Comparison of ENCODE assay signal across 2 cellular contexts in the genomic region with DNA sequence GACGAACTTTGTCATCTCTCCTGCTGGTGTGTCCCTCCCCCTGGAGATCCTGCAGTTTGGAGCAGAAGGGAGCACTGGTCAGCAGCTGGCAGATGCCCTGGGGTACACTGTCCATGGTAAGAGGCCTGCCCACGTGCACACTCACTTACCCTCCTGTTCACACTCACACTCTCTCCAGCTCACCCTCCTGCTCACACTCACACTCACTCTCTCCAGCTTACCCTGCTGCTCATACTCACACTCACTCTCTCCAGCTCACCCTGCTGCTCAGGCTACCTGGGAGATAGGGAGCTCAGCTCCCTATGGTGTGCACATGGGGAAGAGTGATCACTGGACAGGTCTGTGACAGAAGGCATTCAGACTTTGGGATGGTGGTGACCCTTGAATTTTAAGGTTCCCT.
TF ChIP-seq lines count a peak whose summit lies in the region.

No MANE protein-coding gene starts in this region.

TF ChIP-seq in HEK293, 187 proteins besides CTCF, POLR2A, EP300 and RAD21:
- TF ChIP-seq ZBTB7A (tag by site-specific recombination; IDR thresholded peaks at IDR 0.05; ENCODE audit: low read depth) (no peak), ZNF202 (tag by site-specific recombination; IDR thresholded peaks at IDR 0.05; ENCODE audit: borderline replicate concordance) (no peak), ZSCAN4 (tag by site-specific recombination; IDR thresholded peaks at IDR 0.05) (no peak), OSR2 (tag by site-specific recombination; IDR thresholded peaks at IDR 0.05) (no peak), PRDM1 (tag by site-specific recombination; IDR thresholded peaks at IDR 0.05) (0 out of 2 replicates have a peak, but pooled peaks have one; percentile 51), ZNF433 (tag by site-specific recombination; IDR thresholded peaks at IDR 0.05; ENCODE audit: low read depth) (no peak), REST (tag by site-specific recombination; IDR thresholded peaks at IDR 0.05) (peak; percentile 40), SCRT1 (tag by site-specific recombination; IDR thresholded peaks at IDR 0.05; ENCODE audit: borderline replicate concordance) (no peak), ZFHX2 (tag by site-specific recombination; conservative IDR thresholded peaks at IDR 0.05) (no peak), ZNF830 (tag by site-specific recombination; IDR thresholded peaks at IDR 0.05; ENCODE audit: low read depth) (no peak), ELK4 (IDR thresholded peaks at IDR 0.05; ENCODE audit: borderline replicate concordance, low read depth, low read length) (no peak)
- TF ChIP-seq, protein P1, sequence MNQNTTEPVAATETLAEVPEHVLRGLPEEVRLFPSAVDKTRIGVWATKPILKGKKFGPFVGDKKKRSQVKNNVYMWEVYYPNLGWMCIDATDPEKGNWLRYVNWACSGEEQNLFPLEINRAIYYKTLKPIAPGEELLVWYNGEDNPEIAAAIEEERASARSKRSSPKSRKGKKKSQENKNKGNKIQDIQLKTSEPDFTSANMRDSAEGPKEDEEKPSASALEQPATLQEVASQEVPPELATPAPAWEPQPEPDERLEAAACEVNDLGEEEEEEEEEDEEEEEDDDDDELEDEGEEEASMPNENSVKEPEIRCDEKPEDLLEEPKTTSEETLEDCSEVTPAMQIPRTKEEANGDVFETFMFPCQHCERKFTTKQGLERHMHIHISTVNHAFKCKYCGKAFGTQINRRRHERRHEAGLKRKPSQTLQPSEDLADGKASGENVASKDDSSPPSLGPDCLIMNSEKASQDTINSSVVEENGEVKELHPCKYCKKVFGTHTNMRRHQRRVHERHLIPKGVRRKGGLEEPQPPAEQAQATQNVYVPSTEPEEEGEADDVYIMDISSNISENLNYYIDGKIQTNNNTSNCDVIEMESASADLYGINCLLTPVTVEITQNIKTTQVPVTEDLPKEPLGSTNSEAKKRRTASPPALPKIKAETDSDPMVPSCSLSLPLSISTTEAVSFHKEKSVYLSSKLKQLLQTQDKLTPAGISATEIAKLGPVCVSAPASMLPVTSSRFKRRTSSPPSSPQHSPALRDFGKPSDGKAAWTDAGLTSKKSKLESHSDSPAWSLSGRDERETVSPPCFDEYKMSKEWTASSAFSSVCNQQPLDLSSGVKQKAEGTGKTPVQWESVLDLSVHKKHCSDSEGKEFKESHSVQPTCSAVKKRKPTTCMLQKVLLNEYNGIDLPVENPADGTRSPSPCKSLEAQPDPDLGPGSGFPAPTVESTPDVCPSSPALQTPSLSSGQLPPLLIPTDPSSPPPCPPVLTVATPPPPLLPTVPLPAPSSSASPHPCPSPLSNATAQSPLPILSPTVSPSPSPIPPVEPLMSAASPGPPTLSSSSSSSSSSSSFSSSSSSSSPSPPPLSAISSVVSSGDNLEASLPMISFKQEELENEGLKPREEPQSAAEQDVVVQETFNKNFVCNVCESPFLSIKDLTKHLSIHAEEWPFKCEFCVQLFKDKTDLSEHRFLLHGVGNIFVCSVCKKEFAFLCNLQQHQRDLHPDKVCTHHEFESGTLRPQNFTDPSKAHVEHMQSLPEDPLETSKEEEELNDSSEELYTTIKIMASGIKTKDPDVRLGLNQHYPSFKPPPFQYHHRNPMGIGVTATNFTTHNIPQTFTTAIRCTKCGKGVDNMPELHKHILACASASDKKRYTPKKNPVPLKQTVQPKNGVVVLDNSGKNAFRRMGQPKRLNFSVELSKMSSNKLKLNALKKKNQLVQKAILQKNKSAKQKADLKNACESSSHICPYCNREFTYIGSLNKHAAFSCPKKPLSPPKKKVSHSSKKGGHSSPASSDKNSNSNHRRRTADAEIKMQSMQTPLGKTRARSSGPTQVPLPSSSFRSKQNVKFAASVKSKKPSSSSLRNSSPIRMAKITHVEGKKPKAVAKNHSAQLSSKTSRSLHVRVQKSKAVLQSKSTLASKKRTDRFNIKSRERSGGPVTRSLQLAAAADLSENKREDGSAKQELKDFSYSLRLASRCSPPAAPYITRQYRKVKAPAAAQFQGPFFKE (tag by site-specific recombination; IDR thresholded peaks at IDR 0.05; ENCODE audit: borderline replicate concordance): no peak

TF ChIP-seq in H1, 55 proteins besides CTCF, POLR2A, EP300 and RAD21:
- TF ChIP-seq SP1 (IDR thresholded peaks at IDR 0.05; ENCODE audit: low read depth, low read length) (no peak), ASH2L (IDR thresholded peaks at IDR 0.05; ENCODE audit: low read length) (peak; percentile 66)
